Comparison of ENCODE assay signal across 1 cellular context in genomic region chr7:149776305-149776704, GRCh38.
TF ChIP-seq lines count a peak whose summit lies in the region.

No MANE protein-coding gene starts in this region.

TF ChIP-seq in H1, 55 proteins besides CTCF, POLR2A, EP300 and RAD21 (continued from another document):
- TF ChIP-seq POU5F1 (IDR thresholded peaks at IDR 0.05; ENCODE audit: low read depth, low read length) (no peak), TAF7 (optimal IDR thresholded peaks at IDR 0.05; ENCODE audit: borderline replicate concordance, low read depth, low read length) (no peak), SIN3A (conservative IDR thresholded peaks at IDR 0.05 in 1 of 2, IDR thresholded peaks at IDR 0.05 in 1 of 2; ENCODE audit: low read depth in 1 of 2, low read length in 2 of 2) (no peak), ATF2 (IDR thresholded peaks at IDR 0.05; ENCODE audit: low read length) (no peak), RFX5 (IDR thresholded peaks at IDR 0.05; ENCODE audit: borderline replicate concordance, low read depth, low read length) (no peak), SUZ12 (IDR thresholded peaks at IDR 0.05; ENCODE audit: low read length) (no peak), BRCA1 (IDR thresholded peaks at IDR 0.05; ENCODE audit: low read depth, low read length) (no peak)
